In genomic region chr5:136296846-136297245, GRCh38 we compare ENCODE assay signal across 1 cellular context.
TF ChIP-seq lines count a peak whose summit lies in the region.

No MANE protein-coding gene starts in this region.

TF ChIP-seq in GM23338, 12 proteins besides CTCF, POLR2A, EP300 and RAD21 (continued from another document):
- TF ChIP-seq ZNF462 (CRISPR knock-in tag; IDR thresholded peaks at IDR 0.05) (no peak), REST (IDR thresholded peaks at IDR 0.05; ENCODE audit: unreplicated experiment) (no peak)
TF ChIP-seq in GM23338: peak in this region for 0.
